Comparison of ENCODE assay signal across 8 cellular contexts in the genomic region with DNA sequence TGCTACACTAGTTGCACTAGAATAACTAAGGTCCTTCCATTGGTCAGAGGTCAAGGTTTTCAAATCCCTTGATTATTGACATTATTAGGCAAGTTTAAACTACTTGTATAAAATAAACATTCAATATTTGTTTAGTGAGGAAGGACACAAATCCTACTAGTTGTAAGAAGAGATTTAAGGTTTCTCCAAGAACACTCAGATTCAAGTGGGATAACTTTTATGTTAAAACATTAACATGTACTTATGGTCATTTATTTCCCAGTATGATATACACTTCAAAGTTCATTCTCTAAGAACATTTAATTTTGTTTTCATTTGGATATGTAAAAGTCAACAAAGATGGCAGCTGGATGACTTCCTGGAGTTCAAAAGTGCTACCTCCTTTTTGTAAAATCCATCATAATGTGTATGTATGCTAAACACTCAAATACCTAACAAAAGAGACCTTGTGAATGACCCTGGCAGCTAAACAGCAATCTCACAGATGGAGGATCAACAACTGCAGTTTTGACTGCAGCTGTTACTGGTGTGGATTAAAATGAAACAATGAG. TPM values are rescaled to one million over a fixed set of nuclear protein-coding genes. Genes with fewer than 3 reads are reported as not detected.
A peak's percentile ranks its signal among the peaks of the same experiment; 100 is the strongest.
DNase-seq lines count a peak whose midpoint lies in the region; ATAC-seq and TF ChIP-seq lines count a peak whose summit lies in the region.

No MANE protein-coding gene starts in this region.

- no peaks in the 10 kb centered on the region for H3K27me3 Mint-ChIP-seq in mesothelial cell of epicardium (ENCODE audit: low read depth)

- no peaks in the 10 kb centered on the region for H3K9me3 ChIP-seq in IMR-90 (ENCODE audit: control insufficient read depth, insufficient read depth, low read length)

- peak overlapping the region; percentile 94 for H3K4me3 ChIP-seq in AG04449 (ENCODE audit: low read depth, low read length)
- H3K4me3 ChIP-seq in IMR-90 (ENCODE audit: insufficient read depth, low read depth, low read length) = peak overlapping the region; percentile 65
- peak overlapping the region; percentile 81 for H3K4me3 ChIP-seq in astrocyte of the spinal cord (ENCODE audit: low read depth, low read length)

- peak overlapping the region; percentile 99 for H3K27ac Mint-ChIP-seq in mesothelial cell of epicardium

- H3K79me1 ChIP-seq in IMR-90 (ENCODE audit: low read depth in 1 of 2, low read length in 2 of 2) = peaks cover 19 to 42% of the 10 kb centered on the region in 2 experiments

- H3K9ac ChIP-seq in IMR-90 (ENCODE audit: low read depth, low read length) = peak overlapping the region; percentile 91; the same call in 1 of the 2 replicates

- H3K36me3 ChIP-seq in IMR-90 (ENCODE audit: control insufficient read depth, insufficient read depth, low read length) = no peaks in the 10 kb centered on the region

- H3K27ac ChIP-seq in IMR-90 (ENCODE audit: insufficient read depth, low read length) = no peak overlapping the region

- H3K4me3 Mint-ChIP-seq in mesothelial cell of epicardium = peak overlapping the region; percentile 98

- peak overlapping the region; percentile 36 to 92; a peak in 3 of 4 replicates for H4K8ac ChIP-seq in IMR-90 (ENCODE audit: low read depth in 2 of 2, low read length in 2 of 2)

- H4K20me1 ChIP-seq in IMR-90 (ENCODE audit: insufficient read depth, low read length) = 0 out of 2 replicates have a peak, but pooled peaks cover 3% of the 10 kb centered on the region

- H2AFZ ChIP-seq in IMR-90 (replicated peaks; ENCODE audit: low read length, poor library complexity) = no peak overlapping the region

- peak overlapping the region; percentile 54; the same call in 1 of the 2 replicates for H3K18ac ChIP-seq in IMR-90 (ENCODE audit: low read depth, low read length)

- peaks cover 3% of the 10 kb centered on the region; the same call in 1 of the 2 replicates for H3K9me1 ChIP-seq in IMR-90 (ENCODE audit: insufficient read depth, low read length)

- BruUV-seq in IMR-90 (replicated peaks; lab: Mats Ljungman, UMichigan) = no TSS peak

- TF ChIP-seq RAD21 in IMR-90 (IDR thresholded peaks at IDR 0.05; ENCODE audit: low read length) = no peak

- H2BK20ac ChIP-seq in IMR-90 (ENCODE audit: low read depth, low read length) = no peak overlapping the region

- in situ Hi-C loops in IMR-90 (cut with MboI; ENCODE audit: low sequenced_read_pairs) = no loop called here
- in situ Hi-C loops in astrocyte of the spinal cord (cut with HindIII; ENCODE audit: low sequenced_read_pairs) = no loop called here
- in situ Hi-C loops in KBM-7 (cut with MboI; ENCODE audit: low pct_unique_long_range_greater_than_20kb, low sequenced_read_pairs) = loop anchor here (25.0 kb wide), 1 partner anchor 528 kb away; no protein-coding TSS in a partner anchor

- peak overlapping the region; percentile 87 for H3K4ac ChIP-seq in IMR-90 (ENCODE audit: low read depth, low read length)

- H3K36me3 Mint-ChIP-seq in mesothelial cell of epicardium = peaks cover under 1% of the 10 kb centered on the region

- no peak for TF ChIP-seq POLR2A in IMR-90 (IDR thresholded peaks at IDR 0.05; ENCODE audit: low read depth, low read length)

- no peak for DNase-seq in AG04449 (ENCODE audit: low read depth, low spot score)
- no peak for DNase-seq in IMR-90
- no peak for DNase-seq in astrocyte of the spinal cord (ENCODE audit: low read depth, low spot score)
- DNase-seq in mesothelial cell of epicardium (ENCODE audit: low spot score in 2 of 2, unreplicated experiment in 2 of 2) = no peak
- no peak for DNase-seq in KBM-7
- no peak for DNase-seq in retina

- no peak overlapping the region for H2BK15ac ChIP-seq in IMR-90 (ENCODE audit: low read depth, low read length)

- peak overlapping the region; percentile 94 for H3K14ac ChIP-seq in IMR-90 (replicated peaks; ENCODE audit: low read depth, low read length)

- peak overlapping the region; percentile 86 for H2BK5ac ChIP-seq in IMR-90 (ENCODE audit: low read depth, low read length, poor library complexity, severe bottlenecking)

- peak overlapping the region; percentile 96 for H2AK9ac ChIP-seq in IMR-90 (replicated peaks; ENCODE audit: low read depth, low read length, poor library complexity)

- POLR2A ChIA-PET in AG04449 (lab: Yijun Ruan, JAX) (no interaction called here), IMR-90 (lab: Charles Lee; ENCODE audit: unreplicated experiment) (no interaction called here)

- TF ChIP-seq CTCF in AG04449 (IDR thresholded peaks at IDR 0.05; ENCODE audit: insufficient read depth, low read length, missing control alignments) (no peak), IMR-90 (conservative IDR thresholded peaks at IDR 0.05; ENCODE audit: low read depth, low read length) (no peak), astrocyte of the spinal cord (IDR thresholded peaks at IDR 0.05; ENCODE audit: low read depth, low read length) (no peak), mesothelial cell of epicardium (IDR thresholded peaks at IDR 0.05; ENCODE audit: unreplicated experiment) (no peak)

- H3K56ac ChIP-seq in IMR-90 (ENCODE audit: extremely low read depth, insufficient read depth, low read length) = peak overlapping the region; percentile 91; the same call in 1 of the 2 replicates

- no peak overlapping the region for H2BK120ac ChIP-seq in IMR-90 (ENCODE audit: low read depth, low read length)

- peaks cover 2% of the 10 kb centered on the region for H3K4me1 ChIP-seq in IMR-90 (ENCODE audit: control insufficient read depth, insufficient read depth, low read length)

- dilution Hi-C loops in IMR-90 (cut with HindIII; ENCODE audit: low sequenced_read_pairs, unreplicated experiment) = no loop called here

- ATAC-seq in IMR-90 (ENCODE audit: low read depth) (no peak), GM21576 (IDR thresholded peaks at IDR 0.05; ENCODE audit: unreplicated experiment) (no peak), HG03139 (IDR thresholded peaks at IDR 0.05; ENCODE audit: unreplicated experiment) (no peak)

- H3K23ac ChIP-seq in IMR-90 (ENCODE audit: low read depth, low read length) = peak overlapping the region; percentile 94

- H3K4me1 Mint-ChIP-seq in mesothelial cell of epicardium = peaks cover 44% of the 10 kb centered on the region

- H3K9me3 Mint-ChIP-seq in mesothelial cell of epicardium = peaks cover 3% of the 10 kb centered on the region

- intact Hi-C loops in IMR-90 (cut with micrococcal nuclease) = loop anchor here (5.0 to 10.0 kb wide), 5 partner anchors 87 to 382 kb away; a partner anchor contains a TSS

- peak overlapping the region; percentile 84 for H3K4me2 ChIP-seq in IMR-90 (ENCODE audit: low read depth, low read length)

- no peaks in the 10 kb centered on the region for H3K27me3 ChIP-seq in IMR-90 (ENCODE audit: control insufficient read depth, insufficient read depth, low read length)

- peak overlapping the region; percentile 80; the same call in 1 of the 2 replicates for H4K5ac ChIP-seq in IMR-90 (ENCODE audit: low read depth, low read length)

- H2AK5ac ChIP-seq in IMR-90 (ENCODE audit: low read depth, low read length) = peak overlapping the region; percentile 11; the same call in 1 of the 2 replicates

- H4K91ac ChIP-seq in IMR-90 (ENCODE audit: insufficient read depth, low read depth, low read length) = peak overlapping the region; percentile 84; the same call in 1 of the 2 replicates

- CTCF ChIA-PET in AG04449 (lab: Yijun Ruan, JAX) (interaction anchor here (1.2 to 3.7 kb wide), 7 partner anchors 8 to 535 kb away, joined by 3 to 24 read pairs (median 9); no protein-coding TSS in a partner anchor), IMR-90 (lab: Yijun Ruan, JAX) (no interaction called here)

TF ChIP-seq in IMR-90, 13 proteins besides CTCF, POLR2A, EP300 and RAD21:
- TF ChIP-seq MXI1 (IDR thresholded peaks at IDR 0.05; ENCODE audit: borderline replicate concordance, low read depth, low read length) (no peak), NFE2L2 (IDR thresholded peaks at IDR 0.05; ENCODE audit: low read depth, low read length) (no peak), RFX5 (IDR thresholded peaks at IDR 0.05; ENCODE audit: low read depth, low read length) (no peak), CHD1 (IDR thresholded peaks at IDR 0.05; ENCODE audit: low read depth, low read length) (no peak), MAZ (IDR thresholded peaks at IDR 0.05; ENCODE audit: borderline replicate concordance, low read depth, low read length) (no peak), BHLHE40 (IDR thresholded peaks at IDR 0.05; ENCODE audit: low read depth, low read length) (no peak), CEBPB (IDR thresholded peaks at IDR 0.05; ENCODE audit: low read depth, low read length) (no peak), SMC3 (IDR thresholded peaks at IDR 0.05; ENCODE audit: low read depth, low read length) (no peak), MAFK (IDR thresholded peaks at IDR 0.05; ENCODE audit: low read depth, low read length) (no peak)
- TF ChIP-seq, protein P1, sequence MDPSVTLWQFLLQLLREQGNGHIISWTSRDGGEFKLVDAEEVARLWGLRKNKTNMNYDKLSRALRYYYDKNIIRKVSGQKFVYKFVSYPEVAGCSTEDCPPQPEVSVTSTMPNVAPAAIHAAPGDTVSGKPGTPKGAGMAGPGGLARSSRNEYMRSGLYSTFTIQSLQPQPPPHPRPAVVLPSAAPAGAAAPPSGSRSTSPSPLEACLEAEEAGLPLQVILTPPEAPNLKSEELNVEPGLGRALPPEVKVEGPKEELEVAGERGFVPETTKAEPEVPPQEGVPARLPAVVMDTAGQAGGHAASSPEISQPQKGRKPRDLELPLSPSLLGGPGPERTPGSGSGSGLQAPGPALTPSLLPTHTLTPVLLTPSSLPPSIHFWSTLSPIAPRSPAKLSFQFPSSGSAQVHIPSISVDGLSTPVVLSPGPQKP (IDR thresholded peaks at IDR 0.05; ENCODE audit: borderline replicate concordance, low read depth, low read length) = no peak

RNA-seq across cellular contexts. Expression of a gene that starts 1.6 kb away (rescaled TPM):
- 43.7 and 63.0 TPM in 2 replicates for total RNA-seq in IMR-90 (2012; rRNA removed)
- polyA plus RNA-seq in IMR-90 (2012; rRNA removed) = 32.3 and 35.8 TPM in 2 replicates
- polyA plus RNA-seq in IMR-90 (2012; cell fraction: cytosol; rRNA removed) = 13.2 and 14.2 TPM in 2 replicates
- polyA plus RNA-seq in IMR-90 (2012; cell fraction: nucleus; rRNA removed; ENCODE audit: low replicate concordance) = 6.5 and 13.2 TPM in 2 replicates
- total RNA-seq in mesothelial cell of epicardium = 40.7 to 43.5 TPM (median 43.0 TPM) in 3 replicates
